In the genomic region with DNA sequence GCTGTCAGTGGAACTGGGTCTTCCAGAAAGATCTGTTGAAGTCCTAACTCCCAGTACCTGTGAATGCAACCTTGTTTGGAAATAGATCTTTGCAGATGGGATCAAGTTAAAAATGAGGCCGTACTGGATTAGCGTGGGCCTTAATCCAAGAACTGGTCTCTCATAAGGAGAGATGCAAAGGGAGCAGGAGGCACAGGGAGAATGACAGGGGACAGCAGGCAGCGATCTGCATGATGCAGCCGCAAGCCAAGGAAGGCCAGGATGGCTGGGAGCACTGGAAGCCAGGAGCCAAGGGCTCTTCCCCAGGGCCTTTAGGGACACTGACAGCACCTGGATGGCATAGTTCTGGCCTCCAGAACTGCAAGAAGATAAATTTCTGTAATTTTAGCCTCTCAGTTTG, we compare ENCODE assay signal across 38 cellular contexts.
"Had no signal": no experiment of that assay in that cellular context is flagged by ENCODE, and none has a peak within 500 bp of the region (broad histone marks: within the 10 kb centered on the region; RNA-seq: fewer than 3 reads in every experiment).

No MANE protein-coding gene starts in this region.

- H3K9me3 ChIP-seq: adrenal gland, body of pancreas, breast epithelium had no signal

- H3K27me3 Mint-ChIP-seq: activated CD4-positive, alpha-beta T cell treated with anti-CD3 and anti-CD28 coated beads, Interleukin-2, amount 10 ng/mL, durations not matched to agents 24 days and 14 days had no signal

- H3K27me3 ChIP-seq: adrenal gland, body of pancreas, brain microvascular endothelial cell had no signal

- H3K4me3 ChIP-seq: adrenal gland, body of pancreas, breast epithelium had no signal

- ATAC-seq: activated CD4-positive, alpha-beta T cell treated with anti-CD3 and anti-CD28 coated beads for 36 hours; activated CD4-positive, CD25-positive, alpha-beta regulatory T cell treated with anti-CD3 and anti-CD28 coated beads, Interleukin-2, amount 50 U/mL, for 24 hours; activated CD8-positive, alpha-beta T cell treated with anti-CD3 and anti-CD28 coated beads for 36 hours; activated naive CD4-positive, alpha-beta T cell treated with anti-CD3 and anti-CD28 coated beads, Interleukin-2, amount 50 U/mL, for 72 hours; activated T-cell treated with anti-CD3 and anti-CD28 coated beads, Interleukin-2, amount 50 U/mL, for 4 hours; activated T-cell treated with anti-CD3 and anti-CD28 coated beads, Interleukin-2, amount 50 U/mL, for 72 hours; activated T-helper 17 cell treated with anti-CD3 and anti-CD28 coated beads, Interleukin-2, amount 50 U/mL, for 72 hours; body of pancreas had no signal

- DNase-seq: activated CD4-positive, alpha-beta memory T cell treated with anti-CD3 and anti-CD28 coated beads for 36 hours; activated CD4-positive, alpha-beta T cell treated with anti-CD3 and anti-CD28 coated beads for 1 hour; activated CD4-positive, alpha-beta T cell treated with anti-CD3 and anti-CD28 coated beads for 36 hours; activated CD4-positive, alpha-beta T cell treated with anti-CD3 and anti-CD28 coated beads, Interleukin-2, amount 10 ng/mL, durations not matched to agents 24 days and 14 days; activated CD4-positive, alpha-beta T cell treated with anti-CD3 and anti-CD28 coated beads, Interleukin-2, amount 50 U/mL, for 1 hour; activated CD4-positive, alpha-beta T cell treated with anti-CD3 and anti-CD28 coated beads, Interleukin-2, amount 50 U/mL, for 4 hours; activated CD4-positive, CD25-positive, alpha-beta regulatory T cell; activated CD8-positive, alpha-beta memory T cell treated with anti-CD3 and anti-CD28 coated beads, Interleukin-2, amount 50 U/mL, for 4 hours; activated CD8-positive, alpha-beta T cell treated with anti-CD3 and anti-CD28 coated beads for 36 hours; activated effector memory CD4-positive, alpha-beta T cell treated with anti-CD3 and anti-CD28 coated beads, Interleukin-2, amount 50 U/mL, for 16 hours; activated gamma-delta T cell treated with Interleukin-2 at 50 U/mL for 16 hours; activated naive CD4-positive, alpha-beta T cell; activated naive CD4-positive, alpha-beta T cell treated with anti-CD3 and anti-CD28 coated beads for 36 hours; activated naive CD4-positive, alpha-beta T cell treated with anti-CD3 and anti-CD28 coated beads, Interleukin-2, amount 50 U/mL, for 16 hours; activated naive CD8-positive, alpha-beta T cell treated with anti-CD3 and anti-CD28 coated beads for 36 hours; activated T-cell treated with anti-CD3 and anti-CD28 coated beads for 4 hours; activated T-cell treated with anti-CD3 and anti-CD28 coated beads, Interleukin-2, amount 50 U/mL, for 1 hour; activated T-cell treated with anti-CD3 and anti-CD28 coated beads, Interleukin-2, amount 50 U/mL, for 4 hours; activated T-cell treated with anti-CD3 and anti-CD28 coated beads, Interleukin-2, amount 50 U/mL, for 72 hours; amniotic stem cell; aorta; body of pancreas; brain microvascular endothelial cell; central memory CD4-positive, alpha-beta T cell; cerebellar nuclear complex; T-helper 1 cell; T-helper 2 cell; T-helper 9 cell had no signal

- H3K27ac Mint-ChIP-seq: activated CD4-positive, alpha-beta memory T cell treated with anti-CD3 and anti-CD28 coated beads for 36 hours; activated CD4-positive, alpha-beta T cell treated with anti-CD3 and anti-CD28 coated beads for 36 hours; activated CD4-positive, alpha-beta T cell treated with anti-CD3 and anti-CD28 coated beads, Interleukin-2, amount 10 ng/mL, durations not matched to agents 24 days and 14 days; activated CD8-positive, alpha-beta T cell treated with anti-CD3 and anti-CD28 coated beads for 36 hours; activated naive CD4-positive, alpha-beta T cell treated with anti-CD3 and anti-CD28 coated beads for 36 hours; activated naive CD4-positive, alpha-beta T cell treated with anti-CD3 and anti-CD28 coated beads, Interleukin-2, amount 50 U/mL, for 72 hours; activated naive CD8-positive, alpha-beta T cell treated with anti-CD3 and anti-CD28 coated beads for 36 hours; activated T-cell treated with anti-CD3 and anti-CD28 coated beads, Interleukin-2, amount 50 U/mL, for 72 hours; activated T-helper 1 cell treated with anti-CD3 and anti-CD28 coated beads, Interleukin-12 subunit alpha, Interleukin-12 subunit beta, Interleukin-2, Interleukin-4 antibody, amounts not matched to agents 30 ng/mL and 10 ng/mL and 1 ng/mL, durations not matched to agents 14 hours and 24 hours and 36 hours; activated T-helper 17 cell treated with anti-CD3 and anti-CD28 coated beads, Interleukin-2, amount 50 U/mL, for 72 hours; T-helper 1 cell treated with Interleukin-12 subunit alpha and Interleukin-12 subunit beta and Interleukin-4 antibody, amounts not matched to agents 30 μg/mL and 1 μg/mL, for 36 hours; T-helper 2 cell treated with Interferon-gamma antibody and Interleukin-4, amounts not matched to agents 5 μg/mL and 100 μg/mL, for 36 hours; WTC11 had no signal

- H3K4me1 ChIP-seq: body of pancreas, breast epithelium had no signal

- H3K36me3 Mint-ChIP-seq: activated CD4-positive, alpha-beta memory T cell treated with anti-CD3 and anti-CD28 coated beads for 36 hours; activated naive CD8-positive, alpha-beta T cell treated with anti-CD3 and anti-CD28 coated beads for 36 hours; WTC11 had no signal

- H3K27ac ChIP-seq: body of pancreas, brain microvascular endothelial cell, breast epithelium, VCaP had no signal

- H3K36me3 ChIP-seq: adrenal gland, brain microvascular endothelial cell, breast epithelium had no signal

- H3K4me1 Mint-ChIP-seq: activated CD4-positive, alpha-beta T cell treated with anti-CD3 and anti-CD28 coated beads for 36 hours; activated CD4-positive, alpha-beta T cell treated with anti-CD3 and anti-CD28 coated beads, Interleukin-2, amount 10 ng/mL, durations not matched to agents 24 days and 14 days; activated naive CD8-positive, alpha-beta T cell treated with anti-CD3 and anti-CD28 coated beads for 36 hours; activated T-helper 17 cell treated with anti-CD3 and anti-CD28 coated beads, Interleukin-2, amount 50 U/mL, for 72 hours had no signal

- H3K4me3 Mint-ChIP-seq: activated CD4-positive, alpha-beta memory T cell treated with anti-CD3 and anti-CD28 coated beads for 36 hours; activated CD4-positive, alpha-beta T cell treated with anti-CD3 and anti-CD28 coated beads for 36 hours; activated CD4-positive, alpha-beta T cell treated with anti-CD3 and anti-CD28 coated beads, Interleukin-2, amount 10 ng/mL, durations not matched to agents 24 days and 14 days; activated CD8-positive, alpha-beta T cell treated with anti-CD3 and anti-CD28 coated beads for 36 hours; activated naive CD4-positive, alpha-beta T cell treated with anti-CD3 and anti-CD28 coated beads for 36 hours; activated naive CD8-positive, alpha-beta T cell treated with anti-CD3 and anti-CD28 coated beads for 36 hours; activated T-cell treated with anti-CD3 and anti-CD28 coated beads, Interleukin-2, amount 50 U/mL, for 4 hours; activated T-cell treated with anti-CD3 and anti-CD28 coated beads, Interleukin-2, amount 50 U/mL, for 72 hours; activated T-helper 1 cell treated with anti-CD3 and anti-CD28 coated beads, Interleukin-12 subunit alpha, Interleukin-12 subunit beta, Interleukin-2, Interleukin-4 antibody, amounts not matched to agents 30 ng/mL and 10 ng/mL and 1 ng/mL, durations not matched to agents 14 hours and 24 hours and 36 hours; activated T-helper 17 cell treated with anti-CD3 and anti-CD28 coated beads, Interleukin-2, amount 50 U/mL, for 72 hours; T-helper 1 cell treated with Interleukin-12 subunit alpha and Interleukin-12 subunit beta and Interleukin-4 antibody, amounts not matched to agents 30 μg/mL and 1 μg/mL, for 36 hours; T-helper 2 cell treated with Interferon-gamma antibody and Interleukin-4, amounts not matched to agents 5 μg/mL and 100 μg/mL, for 36 hours; WTC11 had no signal

- H3K9me3 Mint-ChIP-seq: activated CD4-positive, alpha-beta memory T cell treated with anti-CD3 and anti-CD28 coated beads for 36 hours; activated CD8-positive, alpha-beta T cell treated with anti-CD3 and anti-CD28 coated beads for 36 hours; activated naive CD4-positive, alpha-beta T cell treated with anti-CD3 and anti-CD28 coated beads for 36 hours; activated naive CD8-positive, alpha-beta T cell treated with anti-CD3 and anti-CD28 coated beads for 36 hours; activated T-cell treated with anti-CD3 and anti-CD28 coated beads, Interleukin-2, amount 50 U/mL, for 4 hours; activated T-helper 1 cell treated with anti-CD3 and anti-CD28 coated beads, Interleukin-12 subunit alpha, Interleukin-12 subunit beta, Interleukin-2, Interleukin-4 antibody, amounts not matched to agents 30 ng/mL and 10 ng/mL and 1 ng/mL, durations not matched to agents 14 hours and 24 hours and 36 hours; activated T-helper 17 cell treated with anti-CD3 and anti-CD28 coated beads, Interleukin-2, amount 50 U/mL, for 72 hours; T-helper 1 cell treated with Interleukin-12 subunit alpha and Interleukin-12 subunit beta and Interleukin-4 antibody, amounts not matched to agents 30 μg/mL and 1 μg/mL, for 36 hours; T-helper 2 cell treated with Interferon-gamma antibody and Interleukin-4, amounts not matched to agents 5 μg/mL and 100 μg/mL, for 36 hours had no signal
